ENCODE assay signal across 1 cellular context in the genomic region with DNA sequence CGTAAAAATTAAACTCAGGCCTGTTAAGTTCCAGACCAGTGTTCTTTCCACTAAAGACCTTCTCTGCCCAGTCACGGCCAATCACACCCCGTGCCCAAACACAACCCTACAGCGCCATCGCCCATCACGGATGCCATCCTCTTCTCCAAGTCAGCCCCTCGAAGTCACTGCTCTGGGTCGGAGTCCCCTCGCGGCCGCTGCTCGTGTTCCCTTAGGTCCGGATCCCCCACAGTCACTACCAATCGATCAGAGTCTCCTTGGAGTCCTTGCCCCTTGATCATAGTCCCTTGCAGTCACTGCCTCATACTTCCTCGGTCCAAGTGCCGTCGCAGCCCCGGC.
TF ChIP-seq lines count a peak whose summit lies in the region.

No MANE protein-coding gene starts in this region.

TF ChIP-seq in GM23338, 12 proteins besides CTCF, POLR2A, EP300 and RAD21 (continued from another document):
- TF ChIP-seq, protein P1, sequence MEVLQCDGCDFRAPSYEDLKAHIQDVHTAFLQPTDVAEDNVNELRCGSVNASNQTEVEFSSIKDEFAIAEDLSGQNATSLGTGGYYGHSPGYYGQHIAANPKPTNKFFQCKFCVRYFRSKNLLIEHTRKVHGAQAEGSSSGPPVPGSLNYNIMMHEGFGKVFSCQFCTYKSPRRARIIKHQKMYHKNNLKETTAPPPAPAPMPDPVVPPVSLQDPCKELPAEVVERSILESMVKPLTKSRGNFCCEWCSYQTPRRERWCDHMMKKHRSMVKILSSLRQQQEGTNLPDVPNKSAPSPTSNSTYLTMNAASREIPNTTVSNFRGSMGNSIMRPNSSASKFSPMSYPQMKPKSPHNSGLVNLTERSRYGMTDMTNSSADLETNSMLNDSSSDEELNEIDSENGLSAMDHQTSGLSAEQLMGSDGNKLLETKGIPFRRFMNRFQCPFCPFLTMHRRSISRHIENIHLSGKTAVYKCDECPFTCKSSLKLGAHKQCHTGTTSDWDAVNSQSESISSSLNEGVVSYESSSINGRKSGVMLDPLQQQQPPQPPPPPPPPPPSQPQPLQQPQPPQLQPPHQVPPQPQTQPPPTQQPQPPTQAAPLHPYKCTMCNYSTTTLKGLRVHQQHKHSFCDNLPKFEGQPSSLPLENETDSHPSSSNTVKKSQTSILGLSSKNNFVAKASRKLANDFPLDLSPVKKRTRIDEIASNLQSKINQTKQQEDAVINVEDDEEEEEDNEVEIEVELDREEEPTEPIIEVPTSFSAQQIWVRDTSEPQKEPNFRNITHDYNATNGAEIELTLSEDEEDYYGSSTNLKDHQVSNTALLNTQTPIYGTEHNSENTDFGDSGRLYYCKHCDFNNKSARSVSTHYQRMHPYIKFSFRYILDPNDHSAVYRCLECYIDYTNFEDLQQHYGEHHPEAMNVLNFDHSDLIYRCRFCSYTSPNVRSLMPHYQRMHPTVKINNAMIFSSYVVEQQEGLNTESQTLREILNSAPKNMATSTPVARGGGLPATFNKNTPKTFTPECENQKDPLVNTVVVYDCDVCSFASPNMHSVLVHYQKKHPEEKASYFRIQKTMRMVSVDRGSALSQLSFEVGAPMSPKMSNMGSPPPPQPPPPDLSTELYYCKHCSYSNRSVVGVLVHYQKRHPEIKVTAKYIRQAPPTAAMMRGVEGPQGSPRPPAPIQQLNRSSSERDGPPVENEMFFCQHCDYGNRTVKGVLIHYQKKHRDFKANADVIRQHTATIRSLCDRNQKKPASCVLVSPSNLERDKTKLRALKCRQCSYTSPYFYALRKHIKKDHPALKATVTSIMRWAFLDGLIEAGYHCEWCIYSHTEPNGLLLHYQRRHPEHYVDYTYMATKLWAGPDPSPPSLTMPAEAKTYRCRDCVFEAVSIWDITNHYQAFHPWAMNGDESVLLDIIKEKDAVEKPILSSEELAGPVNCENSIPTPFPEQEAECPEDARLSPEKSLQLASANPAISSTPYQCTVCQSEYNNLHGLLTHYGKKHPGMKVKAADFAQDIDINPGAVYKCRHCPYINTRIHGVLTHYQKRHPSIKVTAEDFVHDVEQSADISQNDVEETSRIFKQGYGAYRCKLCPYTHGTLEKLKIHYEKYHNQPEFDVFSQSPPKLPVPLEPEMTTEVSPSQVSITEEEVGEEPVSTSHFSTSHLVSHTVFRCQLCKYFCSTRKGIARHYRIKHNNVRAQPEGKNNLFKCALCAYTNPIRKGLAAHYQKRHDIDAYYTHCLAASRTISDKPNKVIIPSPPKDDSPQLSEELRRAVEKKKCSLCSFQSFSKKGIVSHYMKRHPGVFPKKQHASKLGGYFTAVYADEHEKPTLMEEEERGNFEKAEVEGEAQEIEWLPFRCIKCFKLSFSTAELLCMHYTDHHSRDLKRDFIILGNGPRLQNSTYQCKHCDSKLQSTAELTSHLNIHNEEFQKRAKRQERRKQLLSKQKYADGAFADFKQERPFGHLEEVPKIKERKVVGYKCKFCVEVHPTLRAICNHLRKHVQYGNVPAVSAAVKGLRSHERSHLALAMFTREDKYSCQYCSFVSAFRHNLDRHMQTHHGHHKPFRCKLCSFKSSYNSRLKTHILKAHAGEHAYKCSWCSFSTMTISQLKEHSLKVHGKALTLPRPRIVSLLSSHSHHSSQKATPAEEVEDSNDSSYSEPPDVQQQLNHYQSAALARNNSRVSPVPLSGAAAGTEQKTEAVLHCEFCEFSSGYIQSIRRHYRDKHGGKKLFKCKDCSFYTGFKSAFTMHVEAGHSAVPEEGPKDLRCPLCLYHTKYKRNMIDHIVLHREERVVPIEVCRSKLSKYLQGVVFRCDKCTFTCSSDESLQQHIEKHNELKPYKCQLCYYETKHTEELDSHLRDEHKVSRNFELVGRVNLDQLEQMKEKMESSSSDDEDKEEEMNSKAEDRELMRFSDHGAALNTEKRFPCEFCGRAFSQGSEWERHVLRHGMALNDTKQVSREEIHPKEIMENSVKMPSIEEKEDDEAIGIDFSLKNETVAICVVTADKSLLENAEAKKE (CRISPR knock-in tag; IDR thresholded peaks at IDR 0.05): no peak
- TF ChIP-seq JUNB (IDR thresholded peaks at IDR 0.05; ENCODE audit: unreplicated experiment): no peak
